ENCODE assay signal across 8 cellular contexts in genomic region chr6:51007237-51007636, GRCh38.
"Had no signal": no experiment of that assay in that cellular context is flagged by ENCODE, and none has a peak within 500 bp of the region (broad histone marks: within the 10 kb centered on the region; RNA-seq: fewer than 3 reads in every experiment).

No MANE protein-coding gene starts in this region.

- ATAC-seq: HepG2, K562 had no signal

- FAIRE-seq: HepG2, HTR-8/SVneo, K562 had no signal

- H3K4me2 ChIP-seq: KMS-11 had no signal

- H3K27ac ChIP-seq: HL-60, KMS-11 had no signal

- H3K4me3 ChIP-seq: K562 had no signal

- H3K9ac ChIP-seq: KMS-11 had no signal

- DNase-seq: IMR-90, KBM-7, KG1 had no signal
